ENCODE assay signal across 16 cellular contexts in the genomic region with DNA sequence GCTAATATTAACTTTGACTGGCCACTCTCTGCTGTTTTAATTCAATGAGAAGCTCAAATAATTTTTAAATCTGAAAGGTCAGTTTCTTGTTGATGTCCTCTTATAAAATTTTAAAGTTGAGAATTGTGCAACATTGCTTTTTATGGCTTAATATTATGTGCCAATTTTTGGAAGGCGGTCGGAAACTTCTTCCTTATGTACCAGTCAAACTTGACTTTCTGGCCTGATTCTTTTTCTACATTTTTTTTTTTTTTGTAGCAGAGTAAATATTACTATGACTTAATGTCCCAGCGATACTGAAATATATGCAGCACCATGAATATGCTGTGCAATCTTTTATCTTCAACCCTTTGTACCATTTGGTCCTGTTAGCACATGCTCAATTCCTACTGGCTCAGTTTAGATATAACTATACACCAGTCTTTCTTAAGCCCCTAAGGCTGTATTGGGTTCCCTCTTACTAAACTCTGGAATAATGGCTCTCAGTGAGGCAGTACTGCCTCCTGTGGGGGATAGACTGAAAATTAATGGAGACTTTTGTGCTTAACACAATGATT.
"Had no signal": no experiment of that assay in that cellular context is flagged by ENCODE, and none has a peak within 500 bp of the region (broad histone marks: within the 10 kb centered on the region; RNA-seq: fewer than 3 reads in every experiment).

No MANE protein-coding gene starts in this region.

- FAIRE-seq: colon, frontal cortex, TTC549 had no signal

- ATAC-seq: left ventricle myocardium superior; stimulated activated naive CD8-positive, alpha-beta T cell treated with anti-CD3 and anti-CD28 coated beads, Interleukin-15, amount 100 ng/mL, for 72 hours had no signal

- DNase-seq: activated B cell treated with CpG ODN at 0.5 μM for 24 hours; activated CD4-positive, alpha-beta memory T cell treated with anti-CD3 and anti-CD28 coated beads, Interleukin-2, amount 10 ng/mL, durations not matched to agents 7 days and 5 days; activated CD4-positive, alpha-beta T cell treated with anti-CD3 and anti-CD28 coated beads for 4 hours; activated naive CD4-positive, alpha-beta T cell treated with Interleukin-2 at 50 U/mL for 16 hours; activated naive CD8-positive, alpha-beta T cell treated with anti-CD3 and anti-CD28 coated beads, Interleukin-2, amount 10 ng/mL, durations not matched to agents 7 days and 5 days; activated T-cell treated with anti-CD3 and anti-CD28 coated beads, Interleukin-2, amount 50 U/mL, for 24 hours; amygdala; caudate nucleus; endodermal cell; immature natural killer cell; left ventricle myocardium superior; stimulated activated CD4-positive, alpha-beta T cell treated with anti-CD3 and anti-CD28 coated beads, Interleukin-2, amount 100 ng/mL, for 48 hours; stimulated activated naive CD8-positive, alpha-beta T cell treated with anti-CD3 and anti-CD28 coated beads, Interleukin-15, amount 100 ng/mL, for 72 hours had no signal
